Comparison of ENCODE assay signal across 8 cellular contexts in genomic region chrX:45322382-45322781, GRCh38.
DNase-seq lines count a peak whose midpoint lies in the region; ATAC-seq and TF ChIP-seq lines count a peak whose summit lies in the region.

No MANE protein-coding gene starts in this region.

- ATAC-seq in GM19328 (IDR thresholded peaks at IDR 0.05; ENCODE audit: unreplicated experiment) = no peak

- H3K36me3 ChIP-seq in adipocyte (ENCODE audit: control insufficient read depth, insufficient read depth, low read length, severe bottlenecking) = no peaks in the 10 kb centered on the region
- H3K36me3 ChIP-seq in spleen = no peaks in the 10 kb centered on the region

- intact Hi-C loops in spleen (cut with DNase I; ENCODE audit: low total_unique reads) = no loop called here

- H3K4me3 ChIP-seq in adipocyte (ENCODE audit: low read length) (no peak overlapping the region), spleen (no peak overlapping the region)

- peak; percentile 53 for TF ChIP-seq CTCF in C4-2B (conservative IDR thresholded peaks at IDR 0.05)
- TF ChIP-seq CTCF in spleen (IDR thresholded peaks at IDR 0.05 in 8 of 11, conservative IDR thresholded peaks at IDR 0.05 in 3 of 11) = peak in 6 of 11 experiments; percentile 12 to 34 (median 22)

- H3K4me1 ChIP-seq in adipocyte (ENCODE audit: control insufficient read depth, insufficient read depth, low read length) (no peaks in the 10 kb centered on the region), spleen (no peaks in the 10 kb centered on the region)

- WGBS in spleen, 5 donors = 20 to 41% (median 28%) methylated on average over 2 of the region's 2 CpGs

- DNase-seq in HT1080 (ENCODE audit: low read depth) (peak; percentile 77), adipocyte (ENCODE audit: low read depth) (peak; percentile 87), hippocampal formation (lab: John Stamatoyannopoulos, UW) (peak; percentile 3 to 53), spleen (no peak), CD1c-positive myeloid dendritic cell (ENCODE audit: extremely low spot score) (no peak), NCI-H187 treated with DMSO at 0.1 percent for 48 hours (lab: John Stamatoyannopoulos, UW) (no peak)

- H3K9me3 ChIP-seq in adipocyte (ENCODE audit: control insufficient read depth, low read length) (no peaks in the 10 kb centered on the region), spleen (no peaks in the 10 kb centered on the region)

- H3K27ac ChIP-seq in C4-2B (no peak overlapping the region; the same call in 1 of the 2 replicates), spleen (no peak overlapping the region)

- peak overlapping the region; percentile 41 for H3K9ac ChIP-seq in adipocyte (ENCODE audit: low read length)

- no peak for TF ChIP-seq POLR2A in spleen (IDR thresholded peaks at IDR 0.05)

- peaks cover 6% of the 10 kb centered on the region for H3K27me3 ChIP-seq in adipocyte (replicated peaks; ENCODE audit: control insufficient read depth, insufficient read depth, low read length)
- no peaks in the 10 kb centered on the region for H3K27me3 ChIP-seq in spleen (replicated peaks in 1 of 7)

Comparison
In these comparisons a context has a peak if more than half of its experiments do, and no peak if none do; other contexts are left out.
1. DNase-seq: peak in HT1080 (single experiment), adipocyte (single experiment) and hippocampal formation (2 of 2); none in spleen (single experiment), CD1c-positive myeloid dendritic cell (single experiment) and NCI-H187 treated with DMSO at 0.1 percent for 48 hours (single experiment).